ENCODE assay signal across 22 cellular contexts in genomic region chr6:74073896-74074295, GRCh38.
DNase-seq lines count a peak whose midpoint lies in the region; FAIRE-seq and TF ChIP-seq lines count a peak whose summit lies in the region.
"Had no signal": no experiment of that assay in that cellular context is flagged by ENCODE, and none has a peak within 500 bp of the region (broad histone marks: within the 10 kb centered on the region; RNA-seq: fewer than 3 reads in every experiment).

No MANE protein-coding gene starts in this region.

- FAIRE-seq in keratinocyte (lab: Jason Lieb, UNC) (no peak), frontal cortex (lab: Jason Lieb, UNC) (no peak)
- FAIRE-seq: A549, islet of Langerhans, pancreas had no signal

- intact Hi-C loops in colonic mucosa (cut with DNase I), result no loop called here

- in situ Hi-C loops in brain microvascular endothelial cell (cut with HindIII; ENCODE audit: low pct_ligation_motif_present, low sequenced_read_pairs), result no loop called here

- H4K20me1 ChIP-seq in keratinocyte (ENCODE audit: control insufficient read depth, extremely low read depth, insufficient read depth, low read length), result no peaks in the 10 kb centered on the region

- H3K27ac ChIP-seq in ACC112 (ENCODE audit: low read depth, low read length) (peak overlapping the region; percentile 54; the same call in 1 of the 2 replicates), brain microvascular endothelial cell (peak overlapping the region; percentile 29), keratinocyte (ENCODE audit: control insufficient read depth, insufficient read depth, low read length) (no peak overlapping the region), colonic mucosa (no peak overlapping the region)
- H3K27ac ChIP-seq: A549, cardiac muscle cell, pancreas, upper lobe of left lung had no signal

- no peaks in the 10 kb centered on the region; the same call in 1 of the 2 replicates for H3K27me3 ChIP-seq in ACC112 (ENCODE audit: insufficient read depth, low read length)
- H3K27me3 ChIP-seq in brain microvascular endothelial cell (replicated peaks), result no peaks in the 10 kb centered on the region
- no peaks in the 10 kb centered on the region for H3K27me3 ChIP-seq in keratinocyte (ENCODE audit: control insufficient read depth, extremely low read depth, insufficient read depth, low read length)
- no peaks in the 10 kb centered on the region for H3K27me3 ChIP-seq in colonic mucosa
- H3K27me3 ChIP-seq: cardiac muscle cell, pancreas, upper lobe of left lung had no signal

- TF ChIP-seq CTCF in brain microvascular endothelial cell (IDR thresholded peaks at IDR 0.05; ENCODE audit: low read depth, low read length, missing control alignments) (no peak), keratinocyte (optimal IDR thresholded peaks at IDR 0.05 in 1 of 3, IDR thresholded peaks at IDR 0.05 in 1 of 3, conservative IDR thresholded peaks at IDR 0.05 in 1 of 3; ENCODE audit: extremely low read depth in 1 of 3, insufficient read depth in 2 of 3, low read length in 3 of 3) (no peak), colonic mucosa (IDR thresholded peaks at IDR 0.05) (no peak)

- dilution Hi-C loops in keratinocyte (cut with MboI; ENCODE audit: extremely low pct_ligation_motif_present, low sequenced_read_pairs), result no loop called here

- peak overlapping the region; percentile 33 for H3K4me2 ChIP-seq in keratinocyte (ENCODE audit: control insufficient read depth, extremely low read depth, insufficient read depth, low read depth, low read length)
- H3K4me2 ChIP-seq: A549 had no signal

- H3K36me3 ChIP-seq in ACC112 (ENCODE audit: insufficient read depth, low read length) (no peaks in the 10 kb centered on the region), brain microvascular endothelial cell (replicated peaks) (no peaks in the 10 kb centered on the region), keratinocyte (ENCODE audit: control insufficient read depth in 2 of 2, extremely low read depth in 1 of 2, insufficient read depth in 2 of 2, low read length in 2 of 2) (no peaks in the 10 kb centered on the region), colonic mucosa (no peaks in the 10 kb centered on the region)
- H3K36me3 ChIP-seq: cardiac muscle cell, pancreas, upper lobe of left lung had no signal

- H3K9me3 ChIP-seq in keratinocyte (ENCODE audit: control insufficient read depth, low read depth, low read length) (no peaks in the 10 kb centered on the region), colonic mucosa (no peaks in the 10 kb centered on the region)
- H3K9me3 ChIP-seq: A549, pancreas, upper lobe of left lung had no signal

- H3K9me1 ChIP-seq in keratinocyte (ENCODE audit: control insufficient read depth, extremely low read depth, insufficient read depth, low read length), result no peaks in the 10 kb centered on the region

- peak; percentile 64 for DNase-seq in GM04504 (ENCODE audit: low read depth)
- peak; percentile 51 for DNase-seq in brain microvascular endothelial cell
- no peak for DNase-seq in keratinocyte (ENCODE audit: low read depth, low spot score)
- DNase-seq in frontal cortex (ENCODE audit: low spot score in 2 of 2), result no peak
- DNase-seq in colonic mucosa, result no peak
- no peak for DNase-seq in NCI-H146 (lab: John Stamatoyannopoulos, UW)
- DNase-seq in activated CD4-positive, alpha-beta T cell treated with anti-CD3 and anti-CD28 coated beads for 48 hours, result no peak
- DNase-seq: activated CD4-positive, alpha-beta T cell treated with anti-CD3 and anti-CD28 coated beads for 1 hour; activated naive CD8-positive, alpha-beta T cell treated with anti-CD3 and anti-CD28 coated beads for 36 hours; CD4-positive, CD25-positive, alpha-beta regulatory T cell; erythroblast; Karpas-422; naive thymus-derived CD8-positive, alpha-beta T cell; NCI-H1105; NCI-H2107; NCI-H524; pancreas; upper lobe of left lung had no signal

- H3K4me3 ChIP-seq in ACC112 (ENCODE audit: low read depth, low read length) (no peak overlapping the region), brain microvascular endothelial cell (ENCODE audit: low read depth, low read length) (no peak overlapping the region), keratinocyte (ENCODE audit: control insufficient read depth in 2 of 3, extremely low read depth in 1 of 3, insufficient read depth in 2 of 3, low read depth in 1 of 3, low read length in 3 of 3) (no peak overlapping the region), colonic mucosa (no peak overlapping the region)
- H3K4me3 ChIP-seq: A549, cardiac muscle cell, pancreas, upper lobe of left lung had no signal

- H3K79me2 ChIP-seq in ACC112 (ENCODE audit: control insufficient read depth, insufficient read depth, low read length, unreplicated experiment), result no peaks in the 10 kb centered on the region
- no peaks in the 10 kb centered on the region for H3K79me2 ChIP-seq in keratinocyte (ENCODE audit: control insufficient read depth, insufficient read depth, low read length)

- peaks cover 15% of the 10 kb centered on the region for H3K4me1 ChIP-seq in ACC112 (ENCODE audit: control insufficient read depth, insufficient read depth, low read length, unreplicated experiment)
- H3K4me1 ChIP-seq in keratinocyte (ENCODE audit: control insufficient read depth, extremely low read depth, insufficient read depth, low read length), result peaks cover 22% of the 10 kb centered on the region
- no peaks in the 10 kb centered on the region for H3K4me1 ChIP-seq in colonic mucosa
- H3K4me1 ChIP-seq: A549, pancreas, upper lobe of left lung had no signal

- H3K9ac ChIP-seq in keratinocyte (ENCODE audit: control insufficient read depth, extremely low read depth, insufficient read depth, low read length), result no peak overlapping the region
- no peak overlapping the region for H3K9ac ChIP-seq in colonic mucosa (ENCODE audit: low read depth in 2 of 2, low read length in 2 of 2)

- H2AFZ ChIP-seq in ACC112 (ENCODE audit: low read length, unreplicated experiment) (no peak overlapping the region), keratinocyte (ENCODE audit: control insufficient read depth, low read length) (no peak overlapping the region)

Comparison
In these comparisons a context has a peak if more than half of its experiments do, and no peak if none do; other contexts are left out.
1. H3K27ac ChIP-seq: peak in ACC112 (single experiment) and brain microvascular endothelial cell (single experiment); none in keratinocyte (single experiment) and colonic mucosa (single experiment).
2. DNase-seq: peak in GM04504 (single experiment) and brain microvascular endothelial cell (single experiment); none in keratinocyte (single experiment), frontal cortex (0 of 2), colonic mucosa (single experiment), NCI-H146 (single experiment) and activated CD4-positive, alpha-beta T cell treated with anti-CD3 and anti-CD28 coated beads for 48 hours (single experiment).